ENCODE assay signal across 1 cellular context in genomic region chr2:15982285-15982967, GRCh38.
TF ChIP-seq lines count a peak whose summit lies in the region.

No MANE protein-coding gene starts in this region.

TF ChIP-seq in H1, 55 proteins besides CTCF, POLR2A, EP300 and RAD21 (continued from another document):
- TF ChIP-seq TEAD4 (IDR thresholded peaks at IDR 0.05; ENCODE audit: low read depth, low read length) (no peak), NANOG (IDR thresholded peaks at IDR 0.05; ENCODE audit: insufficient read depth, low read depth, low read length, poor library complexity, severe bottlenecking) (no peak), SP2 (IDR thresholded peaks at IDR 0.05; ENCODE audit: low read length) (no peak), SP4 (IDR thresholded peaks at IDR 0.05; ENCODE audit: low read length) (no peak), EGR1 (IDR thresholded peaks at IDR 0.05; ENCODE audit: borderline replicate concordance, low read depth, low read length) (no peak), CHD2 (IDR thresholded peaks at IDR 0.05; ENCODE audit: low read length) (no peak), TAF1 (IDR thresholded peaks at IDR 0.05; ENCODE audit: low read depth, low read length) (no peak), CTBP2 (IDR thresholded peaks at IDR 0.05; ENCODE audit: borderline replicate concordance, insufficient read depth, insufficient read length, low read length) (no peak), RBBP5 (IDR thresholded peaks at IDR 0.05; ENCODE audit: borderline replicate concordance, low read depth, low read length) (no peak), PHF8 (conservative IDR thresholded peaks at IDR 0.05; ENCODE audit: low read depth, low read length) (no peak)
TF ChIP-seq in H1: peak in this region for 0.
